15 cellular contexts compared by ENCODE assay signal in genomic region chr4:7594013-7594412, GRCh38.
"Had no signal": no experiment of that assay in that cellular context is flagged by ENCODE, and none has a peak within 500 bp of the region (broad histone marks: within the 10 kb centered on the region; RNA-seq: fewer than 3 reads in every experiment).

No MANE protein-coding gene starts in this region.

- H3K27ac ChIP-seq: hepatocyte, neutrophil, tibial nerve had no signal

- H2AFZ ChIP-seq: hepatocyte had no signal

- ATAC-seq: activated CD4-positive, CD25-positive, alpha-beta regulatory T cell treated with anti-CD3 and anti-CD28 coated beads, Interleukin-2, amount 50 U/mL, for 24 hours; right cardiac atrium; stimulated activated memory B cell treated with anti-CD40 and anti-IgM and Interleukin-4, amounts not matched to agents 10 μg/mL and 1 μg/mL and 100 μg/mL, for 72 hours had no signal

- H3K9me3 ChIP-seq: neutrophil, tibial nerve had no signal

- H3K36me3 ChIP-seq: neutrophil, tibial nerve had no signal

- H3K4me2 ChIP-seq: hepatocyte, smooth muscle cell had no signal

- H3K27me3 ChIP-seq: tibial nerve had no signal

- H3K4me3 ChIP-seq: hepatocyte, lung, smooth muscle cell, tibial nerve had no signal

- H3K4me1 ChIP-seq: tibial nerve had no signal

- H3K79me2 ChIP-seq: hepatocyte had no signal

- DNase-seq: activated CD4-positive, alpha-beta T cell treated with anti-CD3 and anti-CD28 coated beads, Interleukin-2, amount 50 U/mL, for 4 hours; activated gamma-delta T cell; activated T-cell treated with anti-CD3 and anti-CD28 coated beads, Interleukin-2, amount 50 U/mL, for 24 hours; amygdala; dermis blood vessel endothelial cell; erythroblast; naive B cell; right cardiac atrium had no signal
